ENCODE assay signal across 9 cellular contexts in the genomic region with DNA sequence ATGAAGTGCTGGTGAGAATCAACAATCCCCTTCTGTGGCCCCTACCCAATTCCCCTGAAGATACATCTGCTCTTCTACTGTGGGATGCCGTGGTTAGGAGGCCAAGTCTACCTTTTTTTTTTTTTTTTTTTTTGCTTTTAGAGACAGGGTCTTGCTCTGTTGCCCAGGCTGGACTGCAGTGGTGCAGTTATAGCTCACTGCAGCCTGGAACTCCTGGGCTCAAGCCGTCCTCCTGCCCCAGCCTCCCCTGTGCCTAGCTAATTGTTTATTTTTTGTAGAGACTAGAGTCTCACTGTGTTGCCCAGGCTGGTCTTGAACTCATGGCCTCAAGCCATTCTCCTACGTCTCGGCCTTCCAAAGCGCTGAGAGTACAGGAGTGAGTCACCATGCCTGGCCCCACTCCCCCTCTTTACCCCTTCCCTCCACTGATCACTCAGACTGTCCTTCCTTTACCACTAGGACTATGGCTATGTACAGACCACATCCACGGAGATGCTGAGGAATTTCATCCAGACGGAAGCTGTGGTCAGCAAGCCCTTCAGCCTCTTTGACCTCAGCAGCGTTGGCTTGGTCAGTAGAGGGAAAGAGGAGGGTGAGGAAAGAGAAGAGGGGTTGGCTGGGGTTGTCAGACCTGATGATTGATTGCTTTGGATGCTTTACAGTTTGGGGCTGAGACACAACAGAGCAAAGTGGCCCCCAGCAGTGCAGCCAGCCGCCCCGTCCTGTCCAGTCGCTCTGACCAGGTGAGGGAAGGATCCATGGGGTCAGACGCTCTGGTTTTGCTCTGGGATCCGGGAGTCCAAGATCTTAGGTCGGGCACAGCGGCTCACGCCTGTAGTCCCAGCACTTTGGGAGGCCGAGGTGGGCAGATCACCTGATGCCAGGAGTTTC. TPM values are rescaled to one million over a fixed set of nuclear protein-coding genes. Genes with fewer than 3 reads are reported as not detected.
A peak's percentile ranks its signal among the peaks of the same experiment; 100 is the strongest.
DNase-seq lines count a peak whose midpoint lies in the region; ATAC-seq and TF ChIP-seq lines count a peak whose summit lies in the region.
"Had no signal": no experiment of that assay in that cellular context is flagged by ENCODE, and none has a peak within 500 bp of the region (broad histone marks: within the 10 kb centered on the region; RNA-seq: fewer than 3 reads in every experiment).

No MANE protein-coding gene starts in this region.

- no peak for TF ChIP-seq POLR2A in transverse colon (IDR thresholded peaks at IDR 0.05)

- no peak for DNase-seq in CD4-positive, alpha-beta memory T cell
- DNase-seq in astrocyte of the hippocampus (ENCODE audit: low read depth, low spot score) = peak; percentile 93
- DNase-seq in natural killer cell = no peak
- no peak for DNase-seq in transverse colon
- no peak for DNase-seq in activated gamma-delta T cell (lab: John Stamatoyannopoulos, UW)
- DNase-seq: NCI-H2081 treated with DMSO at 0.1 percent for 48 hours had no signal

- H3K27ac ChIP-seq in CD4-positive, alpha-beta memory T cell (ENCODE audit: low read depth, low read length) = no peak overlapping the region
- no peak overlapping the region for H3K27ac ChIP-seq in KMS-11
- H3K27ac ChIP-seq in transverse colon = peak overlapping the region in 2 of 4 donors; percentile 98 to 100

- CTCF ChIA-PET in CD4-positive, alpha-beta memory T cell (lab: Charles Lee; ENCODE audit: partially characterized antibody) = interaction anchor here (1.2 to 4.8 kb wide), 4 partner anchors 14 to 30 kb away, joined by 4 to 28 read pairs (median 16); a partner anchor contains a TSS

- H3K9ac ChIP-seq in KMS-11 = no peak overlapping the region

- H3K79me2 ChIP-seq in KMS-11 (ENCODE audit: insufficient read depth, low read depth) = peaks cover 34% of the 10 kb centered on the region

- peaks cover 25% of the 10 kb centered on the region for H3K4me1 ChIP-seq in CD4-positive, alpha-beta memory T cell (ENCODE audit: insufficient read depth, low read length)
- H3K4me1 ChIP-seq in KMS-11 (ENCODE audit: low read depth, poor library complexity, severe bottlenecking) (peaks cover 14% of the 10 kb centered on the region), transverse colon (peaks cover 9 to 25% (median 17%) of the 10 kb centered on the region in 4 donors)

- H3K4me2 ChIP-seq in KMS-11 = peak overlapping the region; percentile 75; the same call in 1 of the 2 replicates

- TF ChIP-seq EP300 in transverse colon (IDR thresholded peaks at IDR 0.05; ENCODE audit: low read depth) = no peak

- no peaks in the 10 kb centered on the region for H3K9me3 Mint-ChIP-seq in CD4-positive, alpha-beta memory T cell
- H3K9me3 Mint-ChIP-seq in natural killer cell = no peaks in the 10 kb centered on the region

- H3K27me3 Mint-ChIP-seq in CD4-positive, alpha-beta memory T cell = peaks cover 0 to 2% of the 10 kb centered on the region in 2 donors
- H3K27me3 Mint-ChIP-seq in natural killer cell (ENCODE audit: low read depth in 2 of 2) = no peaks in the 10 kb centered on the region

- peaks cover 23 to 50% of the 10 kb centered on the region in 2 donors for H3K36me3 Mint-ChIP-seq in CD4-positive, alpha-beta memory T cell
- peaks cover 8% of the 10 kb centered on the region for H3K36me3 Mint-ChIP-seq in natural killer cell

- TF ChIP-seq CTCF in KMS-11 (conservative IDR thresholded peaks at IDR 0.05; ENCODE audit: low read depth, low read length) = no peak
- no peak for TF ChIP-seq CTCF in natural killer cell (IDR thresholded peaks at IDR 0.05)
- TF ChIP-seq CTCF in transverse colon (IDR thresholded peaks at IDR 0.05) = no peak

- no peaks in the 10 kb centered on the region for H3K9me3 ChIP-seq in CD4-positive, alpha-beta memory T cell (ENCODE audit: control insufficient read depth in 1 of 2, low read length in 2 of 2)
- H3K9me3 ChIP-seq in transverse colon = no peaks in the 10 kb centered on the region

- in situ Hi-C loops in transverse colon (cut with MboI; ENCODE audit: low pct_ligation_motif_present in 1 of 4, low pct_unique_long_range_greater_than_20kb in 1 of 4, low sequenced_read_pairs in 3 of 4) = no loop called here

- H2AFZ ChIP-seq in KMS-11 (ENCODE audit: low read depth) = no peak overlapping the region

- H3K4me3 Mint-ChIP-seq in CD4-positive, alpha-beta memory T cell = peak overlapping the region in 7 of 8 donors; percentile 77 to 93 (median 81)
- peak overlapping the region; percentile 95 for H3K4me3 Mint-ChIP-seq in natural killer cell

- intact Hi-C loops in CD4-positive, alpha-beta memory T cell (cut with micrococcal nuclease) = loop anchor here (5.0 kb wide), 1 partner anchor 631 kb away; a partner anchor contains a TSS
- intact Hi-C loops in natural killer cell (cut with micrococcal nuclease) = loop anchor here (10.0 kb wide), 1 partner anchor 572 kb away; a partner anchor contains a TSS
- intact Hi-C loops in transverse colon (cut with DNase I; ENCODE audit: low total_unique reads) = no loop called here

- peaks cover 20 to 42% (median 28%) of the 10 kb centered on the region in 4 donors for H3K4me1 Mint-ChIP-seq in CD4-positive, alpha-beta memory T cell
- H3K4me1 Mint-ChIP-seq in natural killer cell = peaks cover 29 to 39% of the 10 kb centered on the region in 2 donors

- H4K20me1 ChIP-seq in KMS-11 (ENCODE audit: insufficient read depth) = 0 out of 2 replicates have a peak, but pooled peaks cover 5% of the 10 kb centered on the region

- peak overlapping the region; percentile 36 to 99 (median 79) for H3K27ac Mint-ChIP-seq in CD4-positive, alpha-beta memory T cell
- H3K27ac Mint-ChIP-seq in natural killer cell = peak overlapping the region; percentile 96 to 98

- no peaks in the 10 kb centered on the region for H3K27me3 ChIP-seq in CD4-positive, alpha-beta memory T cell (ENCODE audit: insufficient read depth, low read length)
- no peaks in the 10 kb centered on the region for H3K27me3 ChIP-seq in KMS-11 (ENCODE audit: insufficient read depth, low read depth)
- H3K27me3 ChIP-seq in transverse colon = no peaks in the 10 kb centered on the region

- ATAC-seq in natural killer cell (no peak), HG03571 (IDR thresholded peaks at IDR 0.05; ENCODE audit: unreplicated experiment) (no peak), GM19328 (IDR thresholded peaks at IDR 0.05; ENCODE audit: unreplicated experiment) (no peak)

- no peak overlapping the region for H3K4me3 ChIP-seq in CD4-positive, alpha-beta memory T cell (ENCODE audit: low read length in 2 of 2)
- H3K4me3 ChIP-seq in KMS-11 (IDR thresholded peaks at IDR 0.05; ENCODE audit: insufficient read depth, low read depth, low read length) (no peak overlapping the region), transverse colon (no peak overlapping the region)

- WGBS in transverse colon (ENCODE audit: low coverage in 1 of 2), 2 donors = 52 to 84% methylated on average over 6 to 17 of the region's 17 CpGs

- peaks cover 24% of the 10 kb centered on the region for H3K36me3 ChIP-seq in CD4-positive, alpha-beta memory T cell (ENCODE audit: insufficient read depth, low read length)
- H3K36me3 ChIP-seq in KMS-11 (ENCODE audit: insufficient read depth) (peaks cover 16% of the 10 kb centered on the region; the same call in 1 of the 2 replicates), transverse colon (peaks cover 0 to 38% (median 13%) of the 10 kb centered on the region in 4 donors)

- POLR2A ChIA-PET in CD4-positive, alpha-beta memory T cell (lab: Charles Lee; ENCODE audit: partially characterized antibody) = interaction anchor here (0.6 to 8.2 kb wide), 10 partner anchors 8 to 786 kb away, joined by 3 to 175 read pairs (median 10); a partner anchor contains a TSS

RNA-seq across cellular contexts. Expression of a gene that starts 1.8 kb away (rescaled TPM):
- 10 to 100 TPM; 12.1 to 14.9 TPM for total RNA-seq in CD4-positive, alpha-beta memory T cell
- polyA plus RNA-seq in CD4-positive, alpha-beta memory T cell = 1 to 10 TPM; 3.2 to 4.3 TPM
- total RNA-seq in natural killer cell = 10 to 100 TPM in 2 of 3 donors, 1 to 10 TPM in 1; 8.4 to 12.8 (median 12.7) TPM
- 10 to 100 TPM; 16.5 to 86.0 (median 54.9) TPM for total RNA-seq in transverse colon

RNA-seq across cellular contexts. Expression of a gene that starts 2.0 kb away (rescaled TPM):
- total RNA-seq in CD4-positive, alpha-beta memory T cell = 100 to 1,000 TPM; 164 to 173 TPM
- polyA plus RNA-seq in CD4-positive, alpha-beta memory T cell = 10 to 100 TPM; 26.9 to 29.9 TPM
- 100 to 1,000 TPM; 112 to 214 (median 137) TPM for total RNA-seq in natural killer cell
- total RNA-seq in transverse colon = 10 to 100 TPM; 30.3 to 72.6 (median 38.7) TPM

RNA-seq across cellular contexts. Expression of a gene that starts 14.4 kb away (rescaled TPM):
- total RNA-seq in CD4-positive, alpha-beta memory T cell = 10 to 100 TPM; 85.5 to 89.2 TPM
- polyA plus RNA-seq in CD4-positive, alpha-beta memory T cell = 100 to 1,000 TPM; 155 to 261 TPM
- total RNA-seq in natural killer cell (10 to 100 TPM; 79.0 to 94.6 (median 84.4) TPM), transverse colon (10 to 100 TPM; 18.3 to 61.3 (median 44.5) TPM)

RNA-seq across cellular contexts. Expression of a gene that starts 16.0 kb away (rescaled TPM):
- 10 to 100 TPM; 61.6 to 62.2 TPM for total RNA-seq in CD4-positive, alpha-beta memory T cell
- 10 to 100 TPM; 25.3 to 35.2 TPM for polyA plus RNA-seq in CD4-positive, alpha-beta memory T cell
- total RNA-seq in natural killer cell = 10 to 100 TPM; 42.2 to 56.8 (median 47.9) TPM
- total RNA-seq in transverse colon = 100 to 1,000 TPM in 1 of 4 donors, 10 to 100 TPM in 3; 18.0 to 581 (median 43.9) TPM

RNA-seq across cellular contexts. Expression of a gene that starts 16.2 kb away (rescaled TPM):
- total RNA-seq in CD4-positive, alpha-beta memory T cell = 10 to 100 TPM; 69.0 to 69.8 TPM
- 10 to 100 TPM; 14.8 to 24.8 TPM for polyA plus RNA-seq in CD4-positive, alpha-beta memory T cell
- total RNA-seq in natural killer cell (10 to 100 TPM; 19.1 to 25.8 (median 23.9) TPM), transverse colon (1 to 10 TPM; 4.9 to 9.4 (median 7.0) TPM)
